In genomic region chr17:3944485-3945388, GRCh38 we compare ENCODE assay signal across 1 cellular context.
TF ChIP-seq lines count a peak whose summit lies in the region.

No MANE protein-coding gene starts in this region.

TF ChIP-seq in A549, 52 proteins besides CTCF, POLR2A, EP300 and RAD21 (continued from another document):
- TF ChIP-seq TFCP2L1 (CRISPR knock-in tag; IDR thresholded peaks at IDR 0.05): no peak
- no peak for TF ChIP-seq SMC3 (IDR thresholded peaks at IDR 0.05)
- TF ChIP-seq NPAS2 (CRISPR knock-in tag; IDR thresholded peaks at IDR 0.05; ENCODE audit: borderline replicate concordance): no peak
- no peak for TF ChIP-seq PBX3 (IDR thresholded peaks at IDR 0.05)
